2 cellular contexts compared by ENCODE assay signal in genomic region chr9:38687389-38687842, GRCh38.
A peak's percentile ranks its signal among the peaks of the same experiment; 100 is the strongest.
TF ChIP-seq lines count a peak whose summit lies in the region.

No MANE protein-coding gene starts in this region.

TF ChIP-seq in GM12878, 131 proteins besides CTCF, POLR2A, EP300 and RAD21:
- TF ChIP-seq ZNF384 (IDR thresholded peaks at IDR 0.05; ENCODE audit: borderline replicate concordance, low read depth, low read length), result no peak
- TF ChIP-seq RELA (IDR thresholded peaks at IDR 0.05; ENCODE audit: borderline replicate concordance, partially characterized antibody), result no peak
- no peak for TF ChIP-seq SIN3A (IDR thresholded peaks at IDR 0.05; ENCODE audit: low read depth, low read length)
- no peak for TF ChIP-seq MYB (IDR thresholded peaks at IDR 0.05; ENCODE audit: borderline replicate concordance, low read depth, low read length)
- TF ChIP-seq CHD2 (IDR thresholded peaks at IDR 0.05; ENCODE audit: borderline replicate concordance, low read depth, low read length), result no peak
- TF ChIP-seq CREB1 (IDR thresholded peaks at IDR 0.05; ENCODE audit: low read depth), result no peak
- no peak for TF ChIP-seq IKZF1 (conservative IDR thresholded peaks at IDR 0.05)
- no peak for TF ChIP-seq ZNF592 (IDR thresholded peaks at IDR 0.05)
- TF ChIP-seq HDGF (IDR thresholded peaks at IDR 0.05), result no peak
- TF ChIP-seq CBX5 (IDR thresholded peaks at IDR 0.05; ENCODE audit: low read depth), result no peak
- no peak for TF ChIP-seq TCF3 (IDR thresholded peaks at IDR 0.05; ENCODE audit: borderline replicate concordance, insufficient read depth, low read depth, low read length)
- TF ChIP-seq ZNF274 (IDR thresholded peaks at IDR 0.05; ENCODE audit: insufficient read depth, insufficient read length), result no peak
- TF ChIP-seq KAT2A (conservative IDR thresholded peaks at IDR 0.05; ENCODE audit: control insufficient read depth, low read depth, low read length), result no peak
- TF ChIP-seq MAX (IDR thresholded peaks at IDR 0.05; ENCODE audit: low read depth, low read length), result no peak
- no peak for TF ChIP-seq MXI1 (IDR thresholded peaks at IDR 0.05; ENCODE audit: low read depth, low read length)
- no peak for TF ChIP-seq MTA3 (IDR thresholded peaks at IDR 0.05; ENCODE audit: borderline replicate concordance, low read length)
- no peak for TF ChIP-seq PBX3 (IDR thresholded peaks at IDR 0.05; ENCODE audit: insufficient replicate concordance, low read depth, low read length)

TF ChIP-seq in HepG2, 621 proteins besides CTCF, POLR2A, EP300 and RAD21:
- TF ChIP-seq NRL (CRISPR knock-in tag; IDR thresholded peaks at IDR 0.05; ENCODE audit: borderline replicate concordance) (no peak), GABPB1 (CRISPR knock-in tag; IDR thresholded peaks at IDR 0.05) (peak; percentile 58; the same call in 1 of the 2 replicates), TFDP1 (CRISPR knock-in tag; IDR thresholded peaks at IDR 0.05; ENCODE audit: borderline replicate concordance) (no peak), TARDBP (CRISPR knock-in tag; IDR thresholded peaks at IDR 0.05) (no peak), ZNF782 (CRISPR knock-in tag; IDR thresholded peaks at IDR 0.05; ENCODE audit: borderline replicate concordance) (no peak), PLSCR1 (CRISPR knock-in tag; IDR thresholded peaks at IDR 0.05; ENCODE audit: borderline replicate concordance) (no peak), ZNF768 (CRISPR knock-in tag; IDR thresholded peaks at IDR 0.05) (peak; percentile 91), NFE2L2 (IDR thresholded peaks at IDR 0.05; ENCODE audit: low read length) (peak; percentile 67), THAP8 (CRISPR knock-in tag; IDR thresholded peaks at IDR 0.05; ENCODE audit: borderline replicate concordance) (no peak), GABPA (IDR thresholded peaks at IDR 0.05; ENCODE audit: low read depth, low read length) (no peak), GABPA (CRISPR knock-in tag; IDR thresholded peaks at IDR 0.05; ENCODE audit: low read depth) (peak; percentile 20; the same call in 1 of the 2 replicates), NPAS2 (CRISPR knock-in tag; IDR thresholded peaks at IDR 0.05; ENCODE audit: borderline replicate concordance) (no peak), POGK (CRISPR knock-in tag; conservative IDR thresholded peaks at IDR 0.05) (no peak), FOXA3 (CRISPR knock-in tag; IDR thresholded peaks at IDR 0.05) (no peak), ZKSCAN5 (CRISPR knock-in tag; IDR thresholded peaks at IDR 0.05) (no peak), MXI1 (IDR thresholded peaks at IDR 0.05; ENCODE audit: borderline replicate concordance, low read depth, low read length) (no peak), GATA4 (IDR thresholded peaks at IDR 0.05; ENCODE audit: borderline replicate concordance, low read depth) (no peak), ZNF296 (CRISPR knock-in tag; conservative IDR thresholded peaks at IDR 0.05) (no peak), SPEN (CRISPR knock-in tag; IDR thresholded peaks at IDR 0.05; ENCODE audit: low read depth) (no peak), HMGA1 (CRISPR knock-in tag; conservative IDR thresholded peaks at IDR 0.05) (no peak), ZNF687 (CRISPR knock-in tag; IDR thresholded peaks at IDR 0.05) (peak; percentile 54; the same call in 1 of the 2 replicates), ZNF430 (CRISPR knock-in tag; IDR thresholded peaks at IDR 0.05) (no peak), FOXJ3 (CRISPR knock-in tag; IDR thresholded peaks at IDR 0.05; ENCODE audit: borderline replicate concordance) (no peak), KDM4B (CRISPR knock-in tag; IDR thresholded peaks at IDR 0.05) (no peak), THAP11 (CRISPR knock-in tag; IDR thresholded peaks at IDR 0.05) (no peak), EEA1 (CRISPR knock-in tag; IDR thresholded peaks at IDR 0.05; ENCODE audit: borderline replicate concordance) (no peak), ZFP1 (CRISPR knock-in tag; IDR thresholded peaks at IDR 0.05) (no peak), FOXO4 (CRISPR knock-in tag; conservative IDR thresholded peaks at IDR 0.05) (no peak), EHMT2 (IDR thresholded peaks at IDR 0.05; ENCODE audit: borderline replicate concordance, low read depth, low read length) (no peak), ZMAT5 (CRISPR knock-in tag; IDR thresholded peaks at IDR 0.05; ENCODE audit: borderline replicate concordance, low read depth) (no peak), SNAPC4 (CRISPR knock-in tag; IDR thresholded peaks at IDR 0.05) (no peak), ZFY (CRISPR knock-in tag; IDR thresholded peaks at IDR 0.05) (peak; percentile 33; the same call in 1 of the 2 replicates), PHF5A (CRISPR knock-in tag; IDR thresholded peaks at IDR 0.05; ENCODE audit: low read depth, unreplicated experiment) (no peak), PHF8 (CRISPR knock-in tag; IDR thresholded peaks at IDR 0.05) (no peak), ZFP36 (IDR thresholded peaks at IDR 0.05; ENCODE audit: borderline replicate concordance, low read depth, low read length, partially characterized antibody) (no peak), MAFK (conservative IDR thresholded peaks at IDR 0.05 in 1 of 2, IDR thresholded peaks at IDR 0.05 in 1 of 2; ENCODE audit: low read length in 2 of 2) (0 out of 4 replicates have a peak, but pooled peaks have one; percentile 3 to 14), E2F1 (CRISPR knock-in tag; IDR thresholded peaks at IDR 0.05) (no peak), MTF1 (CRISPR knock-in tag; IDR thresholded peaks at IDR 0.05) (no peak)
